1 cellular context compared by ENCODE assay signal in genomic region chr5:151896041-151896691, GRCh38.
TF ChIP-seq lines count a peak whose summit lies in the region.

No MANE protein-coding gene starts in this region.

TF ChIP-seq in HEK293, 187 proteins besides CTCF, POLR2A, EP300 and RAD21 (continued from another document):
- TF ChIP-seq ELK4 (IDR thresholded peaks at IDR 0.05; ENCODE audit: borderline replicate concordance, low read depth, low read length) (no peak), ZNF629 (tag by site-specific recombination; IDR thresholded peaks at IDR 0.05) (peak; percentile 44; the same call in 1 of the 2 replicates), ZNF354C (tag by site-specific recombination; IDR thresholded peaks at IDR 0.05; ENCODE audit: borderline replicate concordance, low read depth) (no peak), ZNF549 (tag by site-specific recombination; IDR thresholded peaks at IDR 0.05) (no peak), ZBTB48 (tag by site-specific recombination; IDR thresholded peaks at IDR 0.05) (no peak), ZIC2 (tag by site-specific recombination; IDR thresholded peaks at IDR 0.05) (peak; percentile 28; the same call in 1 of the 2 replicates), ZNF558 (tag by site-specific recombination; IDR thresholded peaks at IDR 0.05) (peak; percentile 45; the same call in 1 of the 2 replicates), ZNF433 (tag by site-specific recombination; IDR thresholded peaks at IDR 0.05; ENCODE audit: low read depth) (no peak), ZNF37A (tag by site-specific recombination; IDR thresholded peaks at IDR 0.05) (no peak), YY2 (tag by site-specific recombination; IDR thresholded peaks at IDR 0.05) (no peak), HOXC10 (CRISPR knock-in tag; IDR thresholded peaks at IDR 0.05) (no peak), ZNF133 (tag by site-specific recombination; IDR thresholded peaks at IDR 0.05) (no peak), ZNF658 (tag by site-specific recombination; IDR thresholded peaks at IDR 0.05) (no peak), ZEB2 (tag by site-specific recombination; IDR thresholded peaks at IDR 0.05) (peak; percentile 54; the same call in 1 of the 2 replicates), ZNF324 (tag by site-specific recombination; IDR thresholded peaks at IDR 0.05) (no peak), ZBTB7A (tag by site-specific recombination; IDR thresholded peaks at IDR 0.05; ENCODE audit: low read depth) (no peak), SETDB1 (IDR thresholded peaks at IDR 0.05; ENCODE audit: insufficient read length, low read length) (no peak)
